In the genomic region with DNA sequence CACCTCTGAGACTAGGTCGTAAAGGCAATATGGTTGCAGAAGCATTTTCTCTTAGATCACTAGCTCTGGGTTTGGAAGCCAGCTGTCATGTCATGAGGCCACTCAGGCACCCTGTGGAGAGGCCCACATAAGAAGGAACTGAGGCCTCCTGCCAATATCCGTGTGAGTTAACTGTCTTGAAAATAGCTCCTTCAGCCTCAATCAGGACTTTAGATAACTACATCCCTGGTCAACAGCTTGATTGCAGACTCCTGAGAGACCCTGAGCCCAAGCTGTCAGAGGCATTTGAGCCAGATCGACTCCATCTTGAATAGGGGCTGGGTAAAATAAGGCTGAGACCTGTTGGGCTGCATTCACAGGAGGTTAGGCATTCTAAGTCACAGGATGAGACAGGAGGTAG, we compare ENCODE assay signal across 22 cellular contexts. TPM values are rescaled to one million over a fixed set of nuclear protein-coding genes. Genes with fewer than 3 reads are reported as not detected.
DNase-seq lines count a peak whose midpoint lies in the region; ATAC-seq, FAIRE-seq and TF ChIP-seq lines count a peak whose summit lies in the region.
"Had no signal": no experiment of that assay in that cellular context is flagged by ENCODE, and none has a peak within 500 bp of the region (broad histone marks: within the 10 kb centered on the region; RNA-seq: fewer than 3 reads in every experiment).

No MANE protein-coding gene starts in this region.

- TF ChIP-seq CTCF in choroid plexus epithelial cell (conservative IDR thresholded peaks at IDR 0.05; ENCODE audit: low read depth, low read length) = no peak

- no peak for FAIRE-seq in RCC 7860 (lab: Jason Lieb, UNC)

- no peak for ATAC-seq in GM18511 (IDR thresholded peaks at IDR 0.05; ENCODE audit: unreplicated experiment)
- ATAC-seq: left lung, T-cell had no signal

- no peak overlapping the region for H3K4me3 Mint-ChIP-seq in activated naive CD4-positive, alpha-beta T cell treated with anti-CD3 and anti-CD28 coated beads, Interleukin-2, amount 10 ng/mL, durations not matched to agents 7 days and 5 days
- H3K4me3 Mint-ChIP-seq in activated CD4-positive, alpha-beta T cell treated with anti-CD3 and anti-CD28 coated beads, Interleukin-2, amount 10 ng/mL, durations not matched to agents 7 days and 5 days = no peak overlapping the region
- H3K4me3 Mint-ChIP-seq: CD14-positive monocyte; immature natural killer cell; stimulated activated naive B cell treated with anti-CD40 and anti-IgM and Interleukin-4, amounts not matched to agents 10 μg/mL and 1 μg/mL and 100 μg/mL, for 72 hours; T-cell had no signal

- CTCF ChIA-PET in activated naive CD4-positive, alpha-beta T cell treated with anti-CD3 and anti-CD28 coated beads, Interleukin-2, amount 10 ng/mL, durations not matched to agents 7 days and 5 days (lab: Charles Lee) = no interaction called here
- CTCF ChIA-PET in activated CD4-positive, alpha-beta T cell treated with anti-CD3 and anti-CD28 coated beads, Interleukin-2, amount 10 ng/mL, durations not matched to agents 7 days and 5 days (lab: Charles Lee) = no interaction called here

- no peak overlapping the region for H3K4me3 ChIP-seq in choroid plexus epithelial cell (ENCODE audit: low read depth, low read length)
- H3K4me3 ChIP-seq: left lung, prostate gland had no signal

- H3K27me3 Mint-ChIP-seq in activated naive CD4-positive, alpha-beta T cell treated with anti-CD3 and anti-CD28 coated beads, Interleukin-2, amount 10 ng/mL, durations not matched to agents 7 days and 5 days = no peaks in the 10 kb centered on the region
- peaks cover 1% of the 10 kb centered on the region for H3K27me3 Mint-ChIP-seq in activated CD4-positive, alpha-beta T cell treated with anti-CD3 and anti-CD28 coated beads, Interleukin-2, amount 10 ng/mL, durations not matched to agents 7 days and 5 days

- no peaks in the 10 kb centered on the region for H3K4me1 Mint-ChIP-seq in activated naive CD4-positive, alpha-beta T cell treated with anti-CD3 and anti-CD28 coated beads, Interleukin-2, amount 10 ng/mL, durations not matched to agents 7 days and 5 days
- no peaks in the 10 kb centered on the region for H3K4me1 Mint-ChIP-seq in activated CD4-positive, alpha-beta T cell treated with anti-CD3 and anti-CD28 coated beads, Interleukin-2, amount 10 ng/mL, durations not matched to agents 7 days and 5 days
- H3K4me1 Mint-ChIP-seq: immature natural killer cell; stimulated activated naive B cell treated with anti-CD40 and anti-IgM and Interleukin-4, amounts not matched to agents 10 μg/mL and 1 μg/mL and 100 μg/mL, for 72 hours; T-cell had no signal

- POLR2A ChIA-PET in activated CD4-positive, alpha-beta T cell treated with anti-CD3 and anti-CD28 coated beads, Interleukin-2, amount 10 ng/mL, durations not matched to agents 7 days and 5 days (lab: Charles Lee) = no interaction called here

- no peaks in the 10 kb centered on the region for H3K36me3 Mint-ChIP-seq in activated naive CD4-positive, alpha-beta T cell treated with anti-CD3 and anti-CD28 coated beads, Interleukin-2, amount 10 ng/mL, durations not matched to agents 7 days and 5 days
- H3K36me3 Mint-ChIP-seq in activated CD4-positive, alpha-beta T cell treated with anti-CD3 and anti-CD28 coated beads, Interleukin-2, amount 10 ng/mL, durations not matched to agents 7 days and 5 days (ENCODE audit: low read depth) = no peaks in the 10 kb centered on the region
- H3K36me3 Mint-ChIP-seq: CD14-positive monocyte; immature natural killer cell; stimulated activated naive B cell treated with anti-CD40 and anti-IgM and Interleukin-4, amounts not matched to agents 10 μg/mL and 1 μg/mL and 100 μg/mL, for 72 hours; T-cell had no signal

- DNase-seq in activated naive CD4-positive, alpha-beta T cell treated with anti-CD3 and anti-CD28 coated beads, Interleukin-2, amount 10 ng/mL, durations not matched to agents 7 days and 5 days = no peak
- no peak for DNase-seq in activated naive CD4-positive, alpha-beta T cell treated with Interleukin-2 at 50 U/mL for 16 hours
- DNase-seq in NOMO-1 treated with dmso at 0.1 percent for 144 hours (lab: John Stamatoyannopoulos, UW; ENCODE audit: unreplicated experiment) = peak; percentile 53
- peak; percentile 55 for DNase-seq in choroid plexus epithelial cell (ENCODE audit: low read depth)
- DNase-seq in NCI-H446 treated with DMSO at 0.1 percent for 48 hours (lab: John Stamatoyannopoulos, UW) = no peak
- DNase-seq in activated CD4-positive, alpha-beta T cell treated with anti-CD3 and anti-CD28 coated beads, Interleukin-2, amount 10 ng/mL, durations not matched to agents 7 days and 5 days = no peak
- no peak for DNase-seq in RCC 7860 (ENCODE audit: low spot score)
- DNase-seq: activated CD4-positive, alpha-beta T cell treated with anti-CD3 and anti-CD28 coated beads, Interleukin-2, amount 50 U/mL, for 4 hours; activated CD8-positive, alpha-beta memory T cell treated with anti-CD3 and anti-CD28 coated beads, Interleukin-2, amount 50 U/mL, for 48 hours; activated effector memory CD4-positive, alpha-beta T cell treated with Interleukin-2 at 50 U/mL for 16 hours; GDM1; immature natural killer cell; left lung; midbrain; NCI-H1105 treated with DMSO at 0.1 percent for 48 hours; NCI-H774; stimulated activated CD4-positive, alpha-beta T cell treated with anti-CD3 and anti-CD28 coated beads, Interleukin-2, amount 100 ng/mL, for 24 hours; stimulated activated naive B cell treated with anti-CD40 and anti-IgM and Interleukin-4, amounts not matched to agents 10 μg/mL and 1 μg/mL and 100 μg/mL, for 72 hours; T-cell had no signal

- no peaks in the 10 kb centered on the region for H3K9me3 Mint-ChIP-seq in activated naive CD4-positive, alpha-beta T cell treated with anti-CD3 and anti-CD28 coated beads, Interleukin-2, amount 10 ng/mL, durations not matched to agents 7 days and 5 days
- H3K9me3 Mint-ChIP-seq in activated CD4-positive, alpha-beta T cell treated with anti-CD3 and anti-CD28 coated beads, Interleukin-2, amount 10 ng/mL, durations not matched to agents 7 days and 5 days = no peaks in the 10 kb centered on the region
- H3K9me3 Mint-ChIP-seq: stimulated activated naive B cell treated with anti-CD40 and anti-IgM and Interleukin-4, amounts not matched to agents 10 μg/mL and 1 μg/mL and 100 μg/mL, for 72 hours; T-cell had no signal

- peak overlapping the region; percentile 37 for H3K27ac Mint-ChIP-seq in activated naive CD4-positive, alpha-beta T cell treated with anti-CD3 and anti-CD28 coated beads, Interleukin-2, amount 10 ng/mL, durations not matched to agents 7 days and 5 days
- H3K27ac Mint-ChIP-seq in activated CD4-positive, alpha-beta T cell treated with anti-CD3 and anti-CD28 coated beads, Interleukin-2, amount 10 ng/mL, durations not matched to agents 7 days and 5 days = no peak overlapping the region
- H3K27ac Mint-ChIP-seq: immature natural killer cell; stimulated activated naive B cell treated with anti-CD40 and anti-IgM and Interleukin-4, amounts not matched to agents 10 μg/mL and 1 μg/mL and 100 μg/mL, for 72 hours; T-cell had no signal

RNA-seq across cellular contexts. Expression of gene REPS2, which starts 15.1 kb away (rescaled TPM):
- not detected for total RNA-seq in activated CD4-positive, alpha-beta T cell treated with anti-CD3 and anti-CD28 coated beads, Interleukin-2, amount 10 ng/mL, durations not matched to agents 7 days and 5 days

Comparison
In these comparisons a context has a peak if more than half of its experiments do, and no peak if none do; other contexts are left out.
1. DNase-seq: peak in NOMO-1 treated with dmso at 0.1 percent for 144 hours (single experiment) and choroid plexus epithelial cell (single experiment); none in activated naive CD4-positive, alpha-beta T cell treated with anti-CD3 and anti-CD28 coated beads, Interleukin-2, amount 10 ng/mL, durations not matched to agents 7 days and 5 days (single experiment), activated naive CD4-positive, alpha-beta T cell treated with Interleukin-2 at 50 U/mL for 16 hours (single experiment), NCI-H446 treated with DMSO at 0.1 percent for 48 hours (single experiment), activated CD4-positive, alpha-beta T cell treated with anti-CD3 and anti-CD28 coated beads, Interleukin-2, amount 10 ng/mL, durations not matched to agents 7 days and 5 days (single experiment) and RCC 7860 (single experiment).